Comparison of ENCODE assay signal across 13 cellular contexts in genomic region chr1:41486053-41486891, GRCh38. TPM values are rescaled to one million over a fixed set of nuclear protein-coding genes. Genes with fewer than 3 reads are reported as not detected.
DNase-seq lines count a peak whose midpoint lies in the region; ATAC-seq and TF ChIP-seq lines count a peak whose summit lies in the region.
"Had no signal": no experiment of that assay in that cellular context is flagged by ENCODE, and none has a peak within 500 bp of the region (broad histone marks: within the 10 kb centered on the region; RNA-seq: fewer than 3 reads in every experiment).

No MANE protein-coding gene starts in this region.

- no peak for TF ChIP-seq CTCF in psoas muscle (IDR thresholded peaks at IDR 0.05)
- TF ChIP-seq CTCF in coronary artery (IDR thresholded peaks at IDR 0.05): no peak

- peak overlapping the region; percentile 23; the same call in 1 of the 2 replicates for H3K4me3 ChIP-seq in HUES64 (ENCODE audit: low read length)
- H3K4me3 ChIP-seq in ectodermal cell (ENCODE audit: insufficient read depth, low read depth, low read length): peak overlapping the region; percentile 11
- H3K4me3 ChIP-seq in psoas muscle: no peak overlapping the region
- no peak overlapping the region for H3K4me3 ChIP-seq in coronary artery
- H3K4me3 ChIP-seq: SK-N-MC, skin epidermis had no signal

- peak in 2 of 4 donors; percentile 27 to 29 for ATAC-seq in psoas muscle

- peak; percentile 54 for DNase-seq in DMS79 treated with DMSO at 0.1 percent for 48 hours (lab: John Stamatoyannopoulos, UW)
- DNase-seq in DMS79 (lab: John Stamatoyannopoulos, UW): no peak
- DNase-seq in psoas muscle: peak in 1 of 2 donors; percentile 29
- no peak for DNase-seq in coronary artery (ENCODE audit: low spot score)
- no peak for DNase-seq in anterior cingulate cortex (lab: John Stamatoyannopoulos, UW)
- DNase-seq in dermis blood vessel endothelial cell: no peak
- DNase-seq: activated naive CD4-positive, alpha-beta T cell treated with anti-CD3 and anti-CD28 coated beads, Interleukin-2, amount 10 ng/mL, durations not matched to agents 7 days and 5 days had no signal

- H3K9me3 ChIP-seq in HUES64 (ENCODE audit: insufficient read depth, low read depth, low read length) (no peaks in the 10 kb centered on the region), ectodermal cell (ENCODE audit: control insufficient read depth, low read length) (no peaks in the 10 kb centered on the region), psoas muscle (no peaks in the 10 kb centered on the region)

- H3K4me1 ChIP-seq in HUES64 (ENCODE audit: insufficient read depth, low read length) (peaks cover 31% of the 10 kb centered on the region), ectodermal cell (ENCODE audit: control insufficient read depth, insufficient read depth, low read length) (peaks cover 42% of the 10 kb centered on the region), psoas muscle (peaks cover 45% of the 10 kb centered on the region)

- H3K27me3 ChIP-seq in HUES64 (ENCODE audit: insufficient read depth, low read length): no peaks in the 10 kb centered on the region; the same call in 1 of the 2 replicates
- H3K27me3 ChIP-seq in ectodermal cell (ENCODE audit: control insufficient read depth, insufficient read depth, low read length, poor library complexity, severe bottlenecking): no peaks in the 10 kb centered on the region
- no peaks in the 10 kb centered on the region for H3K27me3 ChIP-seq in psoas muscle (ENCODE audit: insufficient read depth in 3 of 3, low read length in 2 of 3)

- intact Hi-C loops in psoas muscle (cut with DNase I): no loop called here

- peak overlapping the region; percentile 87 for H3K27ac ChIP-seq in HUES64 (ENCODE audit: low read depth, low read length)
- H3K27ac ChIP-seq in ectodermal cell (ENCODE audit: insufficient read depth, low read depth, low read length, poor library complexity, severe bottlenecking): peak overlapping the region; percentile 53
- H3K27ac ChIP-seq in psoas muscle: peak overlapping the region; percentile 32
- H3K27ac ChIP-seq in coronary artery: no peak overlapping the region
- H3K27ac ChIP-seq: 22Rv1, SK-N-MC had no signal

- WGBS in HUES64: 19% methylated on average over 20 of the region's 20 CpGs
- WGBS in ectodermal cell, 2 experiments: 9 to 11% methylated on average over 20 of the region's 20 CpGs
- WGBS in psoas muscle, 3 donors: 54 to 68% (median 56%) methylated on average over 20 of the region's 20 CpGs

- H3K9ac ChIP-seq in HUES64 (ENCODE audit: low read depth, low read length): peak overlapping the region; percentile 45; the same call in 1 of the 2 replicates

- H3K36me3 ChIP-seq in HUES64 (ENCODE audit: insufficient read depth, low read length): no peaks in the 10 kb centered on the region
- no peaks in the 10 kb centered on the region for H3K36me3 ChIP-seq in ectodermal cell (ENCODE audit: control insufficient read depth, insufficient read depth, low read length)
- no peaks in the 10 kb centered on the region for H3K36me3 ChIP-seq in psoas muscle (ENCODE audit: insufficient read depth in 1 of 2, low read depth in 1 of 2)

RNA-seq across cellular contexts. Expression of gene EDN2, which starts 1.8 kb away (rescaled TPM):
- polyA plus RNA-seq in HUES64 (2013, experiment 1 of 2): not detected
- polyA plus RNA-seq in HUES64 (2013, experiment 2 of 2): not detected
- polyA plus RNA-seq in ectodermal cell (2013, experiment 1 of 4): not detected
- not detected for polyA plus RNA-seq in ectodermal cell (2013, experiment 2 of 4)
- polyA plus RNA-seq in ectodermal cell (2013, experiment 3 of 4): not detected
- not detected for polyA plus RNA-seq in ectodermal cell (2013, experiment 4 of 4)
- total RNA-seq in psoas muscle (not detected), dermis blood vessel endothelial cell (0.17 TPM in 1 of 2 replicates, not detected in the other)
- under 1 TPM in 2 of 3 donors, not detected in 1; 0.03 to 0.10 TPM for polyA plus RNA-seq in psoas muscle
- total RNA-seq: fibroblast of villous mesenchyme had no signal

Comparison
In these comparisons a context has a peak if more than half of its experiments do, and no peak if none do; other contexts are left out.
1. H3K27ac ChIP-seq: peak in HUES64 (single experiment), ectodermal cell (single experiment) and psoas muscle (single experiment); none in coronary artery (0 of 2).
2. H3K4me3 ChIP-seq: peak in HUES64 (single experiment) and ectodermal cell (single experiment); none in psoas muscle (single experiment) and coronary artery (single experiment).